In genomic region chr19:57435062-57435978, GRCh38 we compare ENCODE assay signal across 8 cellular contexts. TPM values are rescaled to one million over a fixed set of nuclear protein-coding genes. Genes with fewer than 3 reads are reported as not detected.
DNase-seq lines count a peak whose midpoint lies in the region; ATAC-seq and TF ChIP-seq lines count a peak whose summit lies in the region.

Gene ZNF749, plus strand, starts transcription at chr19:57435325. Its CDS starts 254 bp downstream, at chr19:57435579.

- H3K36me3 ChIP-seq in ES-I3 (ENCODE audit: insufficient read depth, low read length): no peaks in the 10 kb centered on the region
- H3K36me3 ChIP-seq in HAP-1 (replicated peaks): 0 out of 2 replicates have a peak, but pooled peaks cover 4% of the 10 kb centered on the region
- H3K36me3 ChIP-seq in MG63: peaks cover 31% of the 10 kb centered on the region

- DNase-seq in HAP-1 (ENCODE audit: low spot score in 2 of 2): peak; percentile 96 to 99
- DNase-seq in MG63: peak; percentile 99
- peak; percentile 97 to 98 for DNase-seq in SHP77 (lab: John Stamatoyannopoulos, UW)
- peak; percentile 92 for DNase-seq in activated T-helper 9 cell treated with anti-CD3 and anti-CD28 coated beads, Interleukin-2, amount 50 U/mL, for 16 hours (ENCODE audit: low read depth)
- peak; percentile 98 for DNase-seq in fibroblast of the aortic adventitia (ENCODE audit: low read depth)
- peak; percentile 98 for DNase-seq in natural killer cell treated with Interleukin-12 subunit alpha and Interleukin-12 subunit beta and Interleukin-15 and Interleukin-18, amount 100 ng/mL, for 72 hours (ENCODE audit: low spot score)
- DNase-seq in stimulated activated naive CD4-positive, alpha-beta T cell treated with Interleukin-2 at 50 U/mL for 16 hours (lab: John Stamatoyannopoulos, UW): peak; percentile 98

- ATAC-seq in natural killer cell treated with Interleukin-12 subunit alpha and Interleukin-12 subunit beta and Interleukin-15 and Interleukin-18, amount 100 ng/mL, for 72 hours: peak; percentile 100

- H3K4me1 ChIP-seq in ES-I3 (ENCODE audit: insufficient read depth, low read length) (peaks cover 10% of the 10 kb centered on the region; the same call in 1 of the 2 replicates), HAP-1 (peaks cover 6% of the 10 kb centered on the region)

- peaks cover 35% of the 10 kb centered on the region for H3K36me3 Mint-ChIP-seq in natural killer cell treated with Interleukin-12 subunit alpha and Interleukin-12 subunit beta and Interleukin-15 and Interleukin-18, amount 100 ng/mL, for 72 hours

- H3K4me1 Mint-ChIP-seq in natural killer cell treated with Interleukin-12 subunit alpha and Interleukin-12 subunit beta and Interleukin-15 and Interleukin-18, amount 100 ng/mL, for 72 hours (ENCODE audit: low read depth in 2 of 2): peaks cover 21 to 32% of the 10 kb centered on the region in 2 donors

- no peaks in the 10 kb centered on the region for H3K27me3 ChIP-seq in HAP-1 (ENCODE audit: low read depth)
- H3K27me3 ChIP-seq in MG63: no peaks in the 10 kb centered on the region

- in situ Hi-C loops in HAP-1 (cut with MboI; ENCODE audit: low sequenced_read_pairs): no loop called here

- H3K9me3 Mint-ChIP-seq in natural killer cell treated with Interleukin-12 subunit alpha and Interleukin-12 subunit beta and Interleukin-15 and Interleukin-18, amount 100 ng/mL, for 72 hours: peaks cover 11% of the 10 kb centered on the region

- H3K4me3 Mint-ChIP-seq in natural killer cell treated with Interleukin-12 subunit alpha and Interleukin-12 subunit beta and Interleukin-15 and Interleukin-18, amount 100 ng/mL, for 72 hours: peak within 1 kb of the TSS; percentile 89

- H3K4me3 ChIP-seq in HAP-1 (peak within 1 kb of the TSS; percentile 83), MG63 (peak within 1 kb of the TSS; percentile 93), fibroblast of the aortic adventitia (ENCODE audit: low read depth, low read length) (peak within 1 kb of the TSS; percentile 85)

- peak within 1 kb of the TSS; percentile 89 for H3K9ac ChIP-seq in ES-I3 (ENCODE audit: low read depth, low read length)

- H3K9me3 ChIP-seq in ES-I3 (ENCODE audit: control insufficient read depth, insufficient read depth, low read length): no peaks in the 10 kb centered on the region
- H3K9me3 ChIP-seq in HAP-1: no peaks in the 10 kb centered on the region; the same call in 1 of the 2 replicates
- no peaks in the 10 kb centered on the region; the same call in 1 of the 2 replicates for H3K9me3 ChIP-seq in MG63

- H3K27ac Mint-ChIP-seq in natural killer cell treated with Interleukin-12 subunit alpha and Interleukin-12 subunit beta and Interleukin-15 and Interleukin-18, amount 100 ng/mL, for 72 hours: peak within 1 kb of the TSS; percentile 62 to 92

- no peak for TF ChIP-seq CTCF in fibroblast of the aortic adventitia (IDR thresholded peaks at IDR 0.05; ENCODE audit: insufficient read depth, low read length)

- no peaks in the 10 kb centered on the region for H3K27me3 Mint-ChIP-seq in natural killer cell treated with Interleukin-12 subunit alpha and Interleukin-12 subunit beta and Interleukin-15 and Interleukin-18, amount 100 ng/mL, for 72 hours

RNA-seq across cellular contexts. Expression of gene ZNF749, which starts in this region (rescaled TPM):
- total RNA-seq in MG63 (2014; rRNA removed; shearing (Covaris generic); ENCODE audit: low replicate concordance): 15.6 and 15.9 TPM in 2 replicates
- total RNA-seq in fibroblast of the aortic adventitia (ENCODE audit: low replicate concordance): 1.8 and 7.8 TPM in 2 replicates
- 10 to 100 TPM; 11.5 to 21.7 TPM for total RNA-seq in natural killer cell treated with Interleukin-12 subunit alpha and Interleukin-12 subunit beta and Interleukin-15 and Interleukin-18, amount 100 ng/mL, for 72 hours

Comparison
In these comparisons a context has a peak if more than half of its experiments do, and no peak if none do; other contexts are left out.
1. Peak in every context shown above with its lines: DNase-seq, ATAC-seq and H3K4me3 ChIP-seq.